Comparison of ENCODE assay signal across 8 cellular contexts in the genomic region with DNA sequence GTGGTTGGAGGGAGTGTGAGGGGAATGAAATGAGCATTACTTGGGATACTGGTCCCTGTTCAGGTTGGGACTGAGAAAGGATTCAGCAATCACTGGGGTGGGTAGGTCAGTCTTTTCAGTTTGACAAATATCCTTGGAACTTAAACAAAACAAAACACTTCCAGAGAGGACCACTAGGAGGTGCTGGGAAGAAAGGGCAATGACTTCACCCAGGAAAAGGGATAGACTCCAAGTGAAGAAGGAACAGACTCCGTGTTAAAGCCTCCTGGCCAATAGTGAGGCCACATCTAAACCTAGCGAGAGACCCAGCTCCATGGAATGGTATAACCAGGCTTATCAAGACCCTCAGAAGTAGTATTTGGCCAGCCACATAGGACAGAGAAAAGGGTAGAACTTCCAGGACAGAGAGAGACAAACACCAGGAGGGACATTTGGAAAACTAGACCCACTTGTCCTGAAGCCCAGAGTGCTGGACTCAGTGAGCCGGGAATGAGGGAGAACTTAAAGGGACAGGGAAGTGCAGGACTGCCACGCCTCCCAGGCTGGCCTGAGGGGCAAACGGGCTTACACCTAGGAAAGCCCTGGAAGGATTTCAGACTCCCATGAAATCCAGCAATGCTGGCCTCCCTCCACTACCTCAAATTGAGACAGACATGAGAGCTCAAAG. TPM values are rescaled to one million over a fixed set of nuclear protein-coding genes. Genes with fewer than 3 reads are reported as not detected.
DNase-seq lines count a peak whose midpoint lies in the region; TF ChIP-seq lines count a peak whose summit lies in the region.

No MANE protein-coding gene starts in this region.

- peak; percentile 43 for TF ChIP-seq CTCF in MM.1S (IDR thresholded peaks at IDR 0.05; ENCODE audit: low read length)
- TF ChIP-seq CTCF in astrocyte of the cerebellum (IDR thresholded peaks at IDR 0.05; ENCODE audit: low read depth, low read length, missing control alignments), result peak; percentile 70
- TF ChIP-seq CTCF in uterus (IDR thresholded peaks at IDR 0.05), result peak; percentile 20 to 60 (median 51)

- no peaks in the 10 kb centered on the region for H3K9me2 ChIP-seq in MM.1S (replicated peaks; ENCODE audit: insufficient read depth, low read length)

- H3K36me3 ChIP-seq in MM.1S (replicated peaks; ENCODE audit: insufficient read depth, low read length) (no peaks in the 10 kb centered on the region), uterus (no peaks in the 10 kb centered on the region)

- H3K4me2 ChIP-seq in MM.1S (ENCODE audit: low read depth, low read length), result no peak overlapping the region

- no peaks in the 10 kb centered on the region for H3K79me2 ChIP-seq in MM.1S (ENCODE audit: low read length)

- no peaks in the 10 kb centered on the region for H3K27me3 ChIP-seq in MM.1S (replicated peaks; ENCODE audit: insufficient read depth, low read length)
- no peaks in the 10 kb centered on the region for H3K27me3 ChIP-seq in uterus

- H3K4me3 ChIP-seq in MM.1S (ENCODE audit: low read length) (no peak overlapping the region), astrocyte of the cerebellum (ENCODE audit: low read depth, low read length) (no peak overlapping the region), uterus (no peak overlapping the region)

- in situ Hi-C loops in astrocyte of the cerebellum (cut with HindIII; ENCODE audit: low sequenced_read_pairs), result no loop called here

- DNase-seq in NCI-H2227 (lab: John Stamatoyannopoulos, UW; ENCODE audit: unreplicated experiment) (peak; percentile 46), NCI-H2227 treated with DMSO at 0.1 percent for 48 hours (lab: John Stamatoyannopoulos, UW) (no peak), MM.1S (no peak), astrocyte of the cerebellum (ENCODE audit: low read depth) (peak; percentile 16), islet precursor cell (peak; percentile 72), uterus (peak in 1 of 2 donors; percentile 19), NCI-H2196 (lab: John Stamatoyannopoulos, UW; ENCODE audit: unreplicated experiment) (no peak), NK-92 (lab: John Stamatoyannopoulos, UW; ENCODE audit: unreplicated experiment) (no peak)

- H3K9me3 ChIP-seq in MM.1S (replicated peaks; ENCODE audit: insufficient read depth, low read length), result no peaks in the 10 kb centered on the region
- no peaks in the 10 kb centered on the region for H3K9me3 ChIP-seq in uterus

- H3K27ac ChIP-seq in MM.1S (ENCODE audit: low read length) (no peak overlapping the region), uterus (no peak overlapping the region)

- intact Hi-C loops in uterus (cut with DNase I; ENCODE audit: low total_unique reads), result no loop called here

- TF ChIP-seq POLR2A in uterus (IDR thresholded peaks at IDR 0.05), result no peak

- H3F3A ChIP-seq in MM.1S (ENCODE audit: insufficient read depth, low read length), result no peaks in the 10 kb centered on the region

- no peaks in the 10 kb centered on the region for H4K20me1 ChIP-seq in MM.1S (ENCODE audit: insufficient read depth, low read length)

- no peak overlapping the region for H2AFZ ChIP-seq in MM.1S (ENCODE audit: low read length)

- no peak overlapping the region for H3K9ac ChIP-seq in MM.1S (ENCODE audit: low read length)

- H3K4me1 ChIP-seq in MM.1S (ENCODE audit: low read length), result no peaks in the 10 kb centered on the region
- no peaks in the 10 kb centered on the region for H3K4me1 ChIP-seq in uterus

RNA-seq across cellular contexts. Expression of gene KCNG3, which starts 19.6 kb away (rescaled TPM):
- total RNA-seq in uterus, result under 1 TPM in 3 of 4 donors, not detected in 1; 0.26 to 0.41 (median 0.40) TPM

RNA-seq across cellular contexts. Expression of gene MTA3, which starts 55.0 kb away (rescaled TPM):
- total RNA-seq in uterus, result 10 to 100 TPM; 25.6 to 89.1 (median 64.0) TPM

Comparison
In these comparisons a context has a peak if more than half of its experiments do, and no peak if none do; other contexts are left out.
1. DNase-seq: peak in NCI-H2227 (single experiment), astrocyte of the cerebellum (single experiment) and islet precursor cell (single experiment); none in NCI-H2227 treated with DMSO at 0.1 percent for 48 hours (single experiment), MM.1S (single experiment), NCI-H2196 (single experiment) and NK-92 (single experiment).
2. Peak in every context shown above with its lines, with median percentiles within 50 percentile points of each other: CTCF ChIP-seq.